ENCODE assay signal across 31 cellular contexts in genomic region chr1:214842856-214843255, GRCh38.
A peak's percentile ranks its signal among the peaks of the same experiment; 100 is the strongest.
DNase-seq lines count a peak whose midpoint lies in the region; FAIRE-seq and TF ChIP-seq lines count a peak whose summit lies in the region.
"Had no signal": no experiment of that assay in that cellular context is flagged by ENCODE, and none has a peak within 500 bp of the region (broad histone marks: within the 10 kb centered on the region; RNA-seq: fewer than 3 reads in every experiment).

No MANE protein-coding gene starts in this region.

- peaks cover 13% of the 10 kb centered on the region for H3K4me1 Mint-ChIP-seq in chondrocyte (ENCODE audit: low read depth)
- H3K4me1 Mint-ChIP-seq: natural killer cell had no signal

- peak; percentile 63 for DNase-seq in GM04503 (ENCODE audit: low read depth)
- peak; percentile 83 for DNase-seq in RCC 7860 (ENCODE audit: low spot score)
- peak; percentile 83 for DNase-seq in fibroblast of mammary gland (ENCODE audit: low read depth)
- no peak for DNase-seq in DMS79 treated with DMSO at 0.1 percent for 48 hours (lab: John Stamatoyannopoulos, UW)
- DNase-seq in GDM1 (lab: John Stamatoyannopoulos, UW) = no peak
- DNase-seq in activated gamma-delta T cell treated with Interleukin-2 at 50 U/mL for 16 hours = no peak
- DNase-seq in chondrocyte (ENCODE audit: low spot score) = no peak
- DNase-seq: activated CD4-positive, alpha-beta T cell treated with anti-CD3 and anti-CD28 coated beads, Interleukin-2, amount 50 U/mL, for 4 hours; activated CD4-positive, CD25-positive, alpha-beta regulatory T cell; AML-193; CD8-positive, alpha-beta T cell; DMS 273 treated with DMSO at 0.1 percent for 48 hours; effector CD4-positive, alpha-beta T cell; erythroblast; gastrocnemius medialis; hypothalamus; left ventricle myocardium inferior; natural killer cell; NCI-H1092 treated with DMSO at 0.1 percent for 48 hours; NCI-H187 treated with DMSO at 0.1 percent for 48 hours; NCI-H2227 treated with DMSO at 0.1 percent for 48 hours; NCI-H748 treated with DMSO at 0.1 percent for 48 hours; ovary; retina; stimulated activated CD4-positive, alpha-beta T cell treated with anti-CD3 and anti-CD28 coated beads, Interleukin-4, amount 100 ng/mL, for 24 hours; stimulated activated naive CD4-positive, alpha-beta T cell treated with Interleukin-2 at 50 U/mL for 16 hours had no signal

- H3K36me3 Mint-ChIP-seq in chondrocyte (ENCODE audit: low read depth) = no peaks in the 10 kb centered on the region
- H3K36me3 Mint-ChIP-seq: activated naive CD4-positive, alpha-beta T cell treated with anti-CD3 and anti-CD28 coated beads, Interleukin-2, amount 50 U/mL, for 72 hours; brain; CD8-positive, alpha-beta T cell; natural killer cell had no signal

- TF ChIP-seq CTCF in fibroblast of mammary gland (conservative IDR thresholded peaks at IDR 0.05; ENCODE audit: control insufficient read depth, insufficient read depth, low read depth, low read length) (no peak), chondrocyte (IDR thresholded peaks at IDR 0.05) (no peak)

- peak; percentile 96 for FAIRE-seq in RCC 7860 (lab: Jason Lieb, UNC)
- FAIRE-seq: HepG2 had no signal

- no peak overlapping the region for H3K4me3 Mint-ChIP-seq in chondrocyte (ENCODE audit: unreplicated experiment)
- H3K4me3 Mint-ChIP-seq: activated T-helper 1 cell treated with anti-CD3 and anti-CD28 coated beads, Interleukin-12 subunit alpha, Interleukin-12 subunit beta, Interleukin-2, Interleukin-4 antibody, amounts not matched to agents 30 ng/mL and 10 ng/mL and 1 ng/mL, durations not matched to agents 14 hours and 24 hours and 36 hours; brain; CD8-positive, alpha-beta T cell; natural killer cell had no signal

- H3K27me3 Mint-ChIP-seq in chondrocyte (ENCODE audit: low read depth) = peaks cover 11% of the 10 kb centered on the region
- H3K27me3 Mint-ChIP-seq: brain had no signal

- no peak overlapping the region for H3K4me3 ChIP-seq in fibroblast of mammary gland (ENCODE audit: control insufficient read depth, low read depth, low read length)
- H3K4me3 ChIP-seq: gastrocnemius medialis, HAP-1, left ventricle myocardium inferior, ovary had no signal

- H3K27ac Mint-ChIP-seq in chondrocyte (ENCODE audit: unreplicated experiment) = no peak overlapping the region
- H3K27ac Mint-ChIP-seq: activated T-helper 1 cell treated with anti-CD3 and anti-CD28 coated beads, Interleukin-12 subunit alpha, Interleukin-12 subunit beta, Interleukin-2, Interleukin-4 antibody, amounts not matched to agents 30 ng/mL and 10 ng/mL and 1 ng/mL, durations not matched to agents 14 hours and 24 hours and 36 hours; brain; CD8-positive, alpha-beta T cell; natural killer cell had no signal

- H3K9me3 Mint-ChIP-seq in chondrocyte (ENCODE audit: low read depth) = no peaks in the 10 kb centered on the region
- H3K9me3 Mint-ChIP-seq: activated naive CD4-positive, alpha-beta T cell treated with anti-CD3 and anti-CD28 coated beads, Interleukin-2, amount 50 U/mL, for 72 hours; activated T-helper 1 cell treated with anti-CD3 and anti-CD28 coated beads, Interleukin-12 subunit alpha, Interleukin-12 subunit beta, Interleukin-2, Interleukin-4 antibody, amounts not matched to agents 30 ng/mL and 10 ng/mL and 1 ng/mL, durations not matched to agents 14 hours and 24 hours and 36 hours; CD8-positive, alpha-beta T cell had no signal

Comparison
In these comparisons a context has a peak if more than half of its experiments do, and no peak if none do; other contexts are left out.
1. DNase-seq: peak in GM04503 (single experiment), RCC 7860 (single experiment) and fibroblast of mammary gland (single experiment); none in DMS79 treated with DMSO at 0.1 percent for 48 hours (single experiment), GDM1 (single experiment), activated gamma-delta T cell treated with Interleukin-2 at 50 U/mL for 16 hours (single experiment) and chondrocyte (single experiment).